ENCODE assay signal across 11 cellular contexts in genomic region chr12:90216815-90217214, GRCh38.
DNase-seq lines count a peak whose midpoint lies in the region; ATAC-seq and TF ChIP-seq lines count a peak whose summit lies in the region.
"Had no signal": no experiment of that assay in that cellular context is flagged by ENCODE, and none has a peak within 500 bp of the region (broad histone marks: within the 10 kb centered on the region; RNA-seq: fewer than 3 reads in every experiment).

No MANE protein-coding gene starts in this region.

- H4K91ac ChIP-seq in mesenchymal stem cell (ENCODE audit: low read length), result no peak overlapping the region

- intact Hi-C loops in testis (cut with DNase I; ENCODE audit: low total_unique reads), result no loop called here

- H3K4me3 ChIP-seq in mesenchymal stem cell (ENCODE audit: insufficient read depth in 1 of 2, low read depth in 1 of 2, low read length in 2 of 2) (no peak overlapping the region), testis (no peak overlapping the region)
- H3K4me3 ChIP-seq: heart left ventricle had no signal

- H2BK12ac ChIP-seq in mesenchymal stem cell (ENCODE audit: low read length in 2 of 2), result no peak overlapping the region

- H3K14ac ChIP-seq in mesenchymal stem cell (ENCODE audit: low read length in 2 of 2), result no peak overlapping the region

- peak overlapping the region; percentile 61 for H3K27ac ChIP-seq in mesenchymal stem cell (ENCODE audit: low read length, poor library complexity, severe bottlenecking)
- no peak overlapping the region for H3K27ac ChIP-seq in testis
- H3K27ac ChIP-seq: C4-2B had no signal

- no peaks in the 10 kb centered on the region for H3K79me1 ChIP-seq in mesenchymal stem cell (replicated peaks; ENCODE audit: low read length, poor library complexity, severe bottlenecking)

- no peak overlapping the region for H2BK15ac ChIP-seq in mesenchymal stem cell (ENCODE audit: low read depth, poor library complexity, severe bottlenecking)

- no peak overlapping the region for H2BK5ac ChIP-seq in mesenchymal stem cell (ENCODE audit: low read depth, low read length, poor library complexity, severe bottlenecking)

- no peak overlapping the region for H2AFZ ChIP-seq in mesenchymal stem cell (ENCODE audit: low read depth, low read length)

- no peaks in the 10 kb centered on the region for H3K36me3 ChIP-seq in mesenchymal stem cell (ENCODE audit: control insufficient read depth in 1 of 2, insufficient read depth in 2 of 2, low read depth in 1 of 2, low read length in 2 of 2)
- no peaks in the 10 kb centered on the region for H3K36me3 ChIP-seq in testis (ENCODE audit: low read depth, missing control alignments)
- H3K36me3 ChIP-seq: heart left ventricle had no signal

- no peak overlapping the region for H3K4me2 ChIP-seq in mesenchymal stem cell (ENCODE audit: low read length, poor library complexity, severe bottlenecking)

- no peak overlapping the region for H3K4ac ChIP-seq in mesenchymal stem cell (ENCODE audit: low read depth in 1 of 2, low read length in 2 of 2)

- no peak overlapping the region for H3K9ac ChIP-seq in mesenchymal stem cell (ENCODE audit: low read length)

- TF ChIP-seq POLR2A in testis (IDR thresholded peaks at IDR 0.05) (no peak), erythroblast (IDR thresholded peaks at IDR 0.05; ENCODE audit: low read length) (no peak)

- no peak overlapping the region for H3K18ac ChIP-seq in mesenchymal stem cell (ENCODE audit: low read depth in 1 of 2, low read length in 2 of 2)

- H3K23ac ChIP-seq in mesenchymal stem cell (ENCODE audit: low read length in 2 of 2), result no peak overlapping the region

- ATAC-seq in HG03469 (IDR thresholded peaks at IDR 0.05; ENCODE audit: unreplicated experiment), result peak; percentile 44
- no peak for ATAC-seq in HG02885 (IDR thresholded peaks at IDR 0.05; ENCODE audit: poor library complexity, unreplicated experiment)
- ATAC-seq in HG02840 (IDR thresholded peaks at IDR 0.05; ENCODE audit: low FRiP score, unreplicated experiment), result no peak

- H3K27me3 ChIP-seq in mesenchymal stem cell (ENCODE audit: control insufficient read depth in 1 of 2, insufficient read depth in 1 of 2, low read length in 2 of 2) (no peaks in the 10 kb centered on the region), testis (no peaks in the 10 kb centered on the region)
- H3K27me3 ChIP-seq: heart left ventricle had no signal

- DNase-seq in GM04504 (ENCODE audit: low read depth) (peak; percentile 14), T1000 (lab: John Stamatoyannopoulos, UW) (peak; percentile 6), mesenchymal stem cell (peak; percentile 23), testis (no peak), erythroblast (lab: John Stamatoyannopoulos, UW) (no peak)
- DNase-seq: activated CD4-positive, alpha-beta memory T cell treated with anti-CD3 and anti-CD28 coated beads for 36 hours had no signal

- no peaks in the 10 kb centered on the region for H3K4me1 ChIP-seq in mesenchymal stem cell (ENCODE audit: control insufficient read depth, insufficient read depth, low read depth, low read length)
- H3K4me1 ChIP-seq in testis, result no peaks in the 10 kb centered on the region

- no peak overlapping the region for H4K8ac ChIP-seq in mesenchymal stem cell (ENCODE audit: low read length)

- no CpG with 5 or more reads among the region's 1 CpG for WGBS in mesenchymal stem cell
- WGBS in testis, 2 donors, result 46 to 57% methylated on average over 1 of the region's 1 CpG

- no peak overlapping the region for H2AK5ac ChIP-seq in mesenchymal stem cell (ENCODE audit: low read length, severe bottlenecking)

- H3K9me3 ChIP-seq in mesenchymal stem cell (ENCODE audit: control insufficient read depth, low read length), result no peaks in the 10 kb centered on the region
- no peaks in the 10 kb centered on the region for H3K9me3 ChIP-seq in testis
- H3K9me3 ChIP-seq: heart left ventricle had no signal

- no peak overlapping the region for H2BK120ac ChIP-seq in mesenchymal stem cell (ENCODE audit: low read depth, low read length)

- TF ChIP-seq CTCF in testis (IDR thresholded peaks at IDR 0.05), result no peak

Comparison
In these comparisons a context has a peak if more than half of its experiments do, and no peak if none do; other contexts are left out.
1. DNase-seq: peak in GM04504 (single experiment), T1000 (single experiment) and mesenchymal stem cell (single experiment); none in testis (single experiment) and erythroblast (0 of 2).